Comparison of ENCODE assay signal across 7 cellular contexts in the genomic region with DNA sequence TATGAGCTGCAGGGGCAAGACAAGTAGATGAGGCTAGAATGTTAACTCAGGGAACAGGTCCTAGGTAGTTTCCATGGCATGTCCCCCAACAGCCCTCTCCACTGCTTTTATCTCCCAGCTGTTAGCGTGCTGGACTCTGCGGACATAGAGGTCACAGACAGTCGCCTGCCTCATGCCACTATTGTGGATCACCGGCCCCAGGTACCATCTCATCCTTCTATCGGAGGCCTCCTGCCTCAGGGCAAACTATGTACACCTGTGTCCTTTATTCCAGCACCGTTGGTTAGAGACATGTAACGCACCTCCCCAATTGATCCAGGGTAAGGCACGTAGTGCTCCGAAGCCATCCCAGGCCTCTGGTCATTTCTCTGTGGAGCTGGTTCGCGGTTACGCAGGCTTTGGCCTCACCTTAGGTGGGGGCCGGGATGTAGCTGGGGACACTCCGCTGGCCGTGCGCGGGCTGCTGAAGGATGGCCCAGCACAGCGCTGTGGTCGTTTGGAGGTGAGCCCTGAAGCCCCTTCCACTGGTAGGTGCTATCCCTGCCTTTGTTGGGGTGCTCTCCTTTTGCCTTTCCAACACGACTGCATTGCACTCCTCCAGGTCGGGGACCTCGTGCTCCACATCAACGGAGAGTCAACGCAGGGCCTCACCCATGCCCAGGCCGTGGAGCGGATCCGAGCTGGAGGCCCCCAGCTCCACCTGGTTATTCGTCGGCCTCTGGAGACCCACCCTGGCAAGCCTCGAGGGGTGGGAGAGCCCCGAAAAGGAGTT. TPM values are rescaled to one million over a fixed set of nuclear protein-coding genes. Genes with fewer than 3 reads are reported as not detected.
DNase-seq lines count a peak whose midpoint lies in the region; ATAC-seq and TF ChIP-seq lines count a peak whose summit lies in the region.

No MANE protein-coding gene starts in this region.

- H3K4me3 ChIP-seq in DOHH2 (ENCODE audit: low read length): peak overlapping the region; percentile 74
- H3K4me3 ChIP-seq in esophagus muscularis mucosa: no peak overlapping the region
- no peak overlapping the region for H3K4me3 ChIP-seq in sigmoid colon

- H3K4me1 ChIP-seq in DOHH2 (ENCODE audit: control insufficient read depth, low read length) (peaks cover 42% of the 10 kb centered on the region), esophagus muscularis mucosa (peaks cover 3 to 45% (median 29%) of the 10 kb centered on the region in 4 donors), sigmoid colon (peaks cover 0 to 13% (median 11%) of the 10 kb centered on the region in 4 donors)

- no peaks in the 10 kb centered on the region for H3K9me2 ChIP-seq in DOHH2 (replicated peaks; ENCODE audit: control insufficient read depth, low read length)

- peak overlapping the region; percentile 83 for H3K4me2 ChIP-seq in DOHH2 (ENCODE audit: low read length)

- H3K27me3 ChIP-seq in DOHH2 (ENCODE audit: control insufficient read depth, low read length): no peaks in the 10 kb centered on the region
- no peaks in the 10 kb centered on the region for H3K27me3 ChIP-seq in esophagus muscularis mucosa
- no peaks in the 10 kb centered on the region for H3K27me3 ChIP-seq in sigmoid colon

- 83% methylated on average over 16 of the region's 31 CpGs for whole genome bisulfite sequencing in esophagus muscularis mucosa
- 87 to 94% methylated on average over 31 of the region's 31 CpGs for WGBS in sigmoid colon, 2 donors

- TF ChIP-seq EP300 in esophagus muscularis mucosa (IDR thresholded peaks at IDR 0.05) (no peak), sigmoid colon (IDR thresholded peaks at IDR 0.05) (no peak)

- H3K27ac ChIP-seq in DOHH2 (ENCODE audit: low read depth, low read length) (peak overlapping the region; percentile 54; the same call in 1 of the 2 replicates), RWPE1 (peak overlapping the region; percentile 100), esophagus muscularis mucosa (replicated peaks in 1 of 4) (peak overlapping the region; percentile 86 to 91 (median 90)), sigmoid colon (peak overlapping the region; percentile 89 to 92 (median 91))

- no peaks in the 10 kb centered on the region for H4K20me1 ChIP-seq in DOHH2 (ENCODE audit: control insufficient read depth, insufficient read depth, low read depth, low read length)

- peaks cover 6% of the 10 kb centered on the region for H3F3A ChIP-seq in DOHH2 (ENCODE audit: control insufficient read depth, insufficient read depth)

- POLR2A ChIA-PET in RWPE1 (lab: Yijun Ruan, JAX; ENCODE audit: low non-redundant PET): no interaction called here

- H3K79me2 ChIP-seq in DOHH2 (ENCODE audit: control insufficient read depth, low read length): no peaks in the 10 kb centered on the region

- H3K36me3 ChIP-seq in DOHH2 (ENCODE audit: control insufficient read depth, low read length) (no peaks in the 10 kb centered on the region), esophagus muscularis mucosa (no peaks in the 10 kb centered on the region), sigmoid colon (no peaks in the 10 kb centered on the region)

- ATAC-seq in HG02588 (IDR thresholded peaks at IDR 0.05; ENCODE audit: unreplicated experiment): no peak

- no peaks in the 10 kb centered on the region for H3K9me3 ChIP-seq in DOHH2 (ENCODE audit: control insufficient read depth, insufficient read depth, low read length)
- no peaks in the 10 kb centered on the region for H3K9me3 ChIP-seq in esophagus muscularis mucosa
- no peaks in the 10 kb centered on the region for H3K9me3 ChIP-seq in sigmoid colon

- CTCF ChIA-PET in RWPE1 (lab: Yijun Ruan, JAX): interaction anchor here (0.5 to 0.6 kb wide), 2 partner anchors 76 to 206 kb away, joined by 5 to 6 read pairs; no protein-coding TSS in a partner anchor

- intact Hi-C loops in esophagus muscularis mucosa (cut with DNase I): loop anchor here (10.0 kb wide), 1 partner anchor 1510 kb away; a partner anchor contains a TSS
- intact Hi-C loops in sigmoid colon (cut with DNase I): loop anchor here (10.0 kb wide), 1 partner anchor 120 kb away; a partner anchor contains a TSS

- DNase-seq in RWPE1 (ENCODE audit: low spot score): no peak
- no peak for DNase-seq in esophagus muscularis mucosa (ENCODE audit: extremely low spot score)
- no peak for DNase-seq in sigmoid colon
- no peak for DNase-seq in islet precursor cell
- no peak for DNase-seq in stimulated activated naive CD4-positive, alpha-beta T cell treated with Interleukin-2 at 50 U/mL for 16 hours (lab: John Stamatoyannopoulos, UW)

- TF ChIP-seq CTCF in DOHH2 (IDR thresholded peaks at IDR 0.05; ENCODE audit: low read depth, low read length, poor library complexity, severe bottlenecking): no peak
- no peak for TF ChIP-seq CTCF in RWPE1 (conservative IDR thresholded peaks at IDR 0.05; ENCODE audit: low read depth)
- TF ChIP-seq CTCF in esophagus muscularis mucosa (IDR thresholded peaks at IDR 0.05): no peak
- TF ChIP-seq CTCF in sigmoid colon (IDR thresholded peaks at IDR 0.05): no peak

- TF ChIP-seq POLR2A in esophagus muscularis mucosa (IDR thresholded peaks at IDR 0.05; ENCODE audit: low read depth): no peak
- no peak for TF ChIP-seq POLR2A in sigmoid colon (IDR thresholded peaks at IDR 0.05)

RNA-seq across cellular contexts. Expression of a gene that starts 2.2 kb away (rescaled TPM):
- total RNA-seq in esophagus muscularis mucosa (1 to 10 TPM; 1.5 to 4.2 (median 3.6) TPM), sigmoid colon (1 to 10 TPM; 1.4 to 3.1 (median 1.8) TPM)
- 10 to 100 TPM in 2 of 3 donors, 1 to 10 TPM in 1; 7.7 to 24.0 (median 13.6) TPM for polyA plus RNA-seq in sigmoid colon

RNA-seq across cellular contexts. Expression of a gene that starts 6.9 kb away (rescaled TPM):
- total RNA-seq in esophagus muscularis mucosa (100 to 1,000 TPM in 1 of 4 donors, 10 to 100 TPM in 3; 55.3 to 101 (median 76.3) TPM), sigmoid colon (10 to 100 TPM; 39.0 to 65.1 (median 48.9) TPM)
- 100 to 1,000 TPM in 1 of 3 donors, 10 to 100 TPM in 2; 61.7 to 185 (median 88.9) TPM for polyA plus RNA-seq in sigmoid colon

RNA-seq across cellular contexts. Expression of a gene that starts 21.4 kb away (rescaled TPM):
- total RNA-seq in esophagus muscularis mucosa (10 to 100 TPM in 3 of 4 donors, 1 to 10 TPM in 1; 7.6 to 16.2 (median 12.3) TPM), sigmoid colon (10 to 100 TPM in 2 of 4 donors, 1 to 10 TPM in 2; 7.7 to 13.0 (median 10.4) TPM)
- 1 to 10 TPM; 4.8 to 9.8 (median 6.0) TPM for polyA plus RNA-seq in sigmoid colon

RNA-seq across cellular contexts. Expression of a gene that starts 35.2 kb away (rescaled TPM):
- total RNA-seq in esophagus muscularis mucosa: 10 to 100 TPM in 1 of 4 donors, 1 to 10 TPM in 3; 4.5 to 12.0 (median 6.1) TPM
- 10 to 100 TPM in 2 of 4 donors, 1 to 10 TPM in 2; 4.1 to 14.6 (median 10.9) TPM for total RNA-seq in sigmoid colon
- 10 to 100 TPM in 1 of 3 donors, 1 to 10 TPM in 2; 1.2 to 20.2 (median 1.4) TPM for polyA plus RNA-seq in sigmoid colon

RNA-seq across cellular contexts. Expression of a gene that starts 41.2 kb away (rescaled TPM):
- total RNA-seq in esophagus muscularis mucosa (10 to 100 TPM; 27.8 to 43.8 (median 32.4) TPM), sigmoid colon (10 to 100 TPM; 14.4 to 25.0 (median 23.6) TPM)
- polyA plus RNA-seq in sigmoid colon: 10 to 100 TPM; 23.4 to 24.6 (median 24.3) TPM
